27 cellular contexts compared by ENCODE assay signal in the genomic region with DNA sequence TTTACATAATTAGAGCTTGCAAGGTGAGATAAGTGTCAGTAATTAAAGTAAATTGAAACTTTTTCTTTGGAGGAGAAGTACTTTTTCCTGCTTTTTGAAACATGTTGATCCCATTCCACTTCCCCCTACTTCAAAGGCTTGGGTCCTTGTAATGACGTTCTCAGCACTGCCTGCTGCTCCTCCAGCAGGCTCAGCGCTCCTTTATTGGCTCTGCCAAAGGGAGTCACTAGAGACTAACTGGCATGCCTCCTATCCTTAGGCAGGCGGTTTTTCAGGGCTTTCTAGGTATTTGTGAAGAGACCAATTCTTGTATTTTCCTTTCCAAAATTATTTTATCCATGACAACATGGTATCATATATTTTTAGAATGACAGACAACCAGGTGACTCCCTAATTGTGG. TPM values are rescaled to one million over a fixed set of nuclear protein-coding genes. Genes with fewer than 3 reads are reported as not detected.
"Had no signal": no experiment of that assay in that cellular context is flagged by ENCODE, and none has a peak within 500 bp of the region (broad histone marks: within the 10 kb centered on the region; RNA-seq: fewer than 3 reads in every experiment).

No MANE protein-coding gene starts in this region.

- H3K36me3 ChIP-seq: Peyer's patch, SJCRH30 had no signal

- H3K27ac ChIP-seq: Peyer's patch, RWPE1, SJCRH30 had no signal

- H3K36me3 Mint-ChIP-seq: activated CD4-positive, alpha-beta memory T cell treated with anti-CD3 and anti-CD28 coated beads for 36 hours; activated naive CD8-positive, alpha-beta T cell; brain had no signal

- H3K27me3 Mint-ChIP-seq: activated T-helper 17 cell treated with anti-CD3 and anti-CD28 coated beads, Interleukin-2, amount 50 U/mL, for 72 hours; central memory CD8-positive, alpha-beta T cell had no signal

- ATAC-seq: activated T-helper 17 cell treated with anti-CD3 and anti-CD28 coated beads, Interleukin-2, amount 50 U/mL, for 72 hours; K562 had no signal

- H3K27ac Mint-ChIP-seq: activated CD4-positive, alpha-beta memory T cell treated with anti-CD3 and anti-CD28 coated beads for 36 hours; activated CD4-positive, alpha-beta T cell treated with anti-CD3 and anti-CD28 coated beads, Interleukin-2, amount 10 ng/mL, durations not matched to agents 7 days and 5 days; activated naive CD4-positive, alpha-beta T cell treated with anti-CD3 and anti-CD28 coated beads for 36 hours; activated naive CD8-positive, alpha-beta T cell; activated T-helper 17 cell treated with anti-CD3 and anti-CD28 coated beads, Interleukin-2, amount 50 U/mL, for 72 hours; brain; T-helper 1 cell treated with Interleukin-12 subunit alpha and Interleukin-12 subunit beta and Interleukin-4 antibody, amounts not matched to agents 30 μg/mL and 1 μg/mL, for 36 hours had no signal

- H3K4me3 Mint-ChIP-seq: activated CD4-positive, alpha-beta memory T cell treated with anti-CD3 and anti-CD28 coated beads for 36 hours; activated CD4-positive, alpha-beta T cell treated with anti-CD3 and anti-CD28 coated beads, Interleukin-2, amount 10 ng/mL, durations not matched to agents 7 days and 5 days; activated naive CD4-positive, alpha-beta T cell treated with anti-CD3 and anti-CD28 coated beads for 36 hours; activated naive CD8-positive, alpha-beta T cell; activated T-helper 17 cell treated with anti-CD3 and anti-CD28 coated beads, Interleukin-2, amount 50 U/mL, for 72 hours; brain; central memory CD8-positive, alpha-beta T cell; T-helper 1 cell treated with Interleukin-12 subunit alpha and Interleukin-12 subunit beta and Interleukin-4 antibody, amounts not matched to agents 30 μg/mL and 1 μg/mL, for 36 hours had no signal

- H3K9me3 ChIP-seq: Peyer's patch, SJCRH30 had no signal

- H3K27me3 ChIP-seq: Peyer's patch, SJCRH30 had no signal

- H3K9me3 Mint-ChIP-seq: activated CD4-positive, alpha-beta memory T cell treated with anti-CD3 and anti-CD28 coated beads for 36 hours; activated naive CD4-positive, alpha-beta T cell treated with anti-CD3 and anti-CD28 coated beads for 36 hours; activated T-helper 17 cell treated with anti-CD3 and anti-CD28 coated beads, Interleukin-2, amount 50 U/mL, for 72 hours; brain; central memory CD8-positive, alpha-beta T cell; T-helper 1 cell treated with Interleukin-12 subunit alpha and Interleukin-12 subunit beta and Interleukin-4 antibody, amounts not matched to agents 30 μg/mL and 1 μg/mL, for 36 hours had no signal

- H3K4me1 Mint-ChIP-seq: activated CD4-positive, alpha-beta T cell treated with anti-CD3 and anti-CD28 coated beads, Interleukin-2, amount 10 ng/mL, durations not matched to agents 7 days and 5 days; activated T-helper 17 cell treated with anti-CD3 and anti-CD28 coated beads, Interleukin-2, amount 50 U/mL, for 72 hours; brain; central memory CD8-positive, alpha-beta T cell had no signal

- DNase-seq: activated CD4-positive, alpha-beta memory T cell treated with anti-CD3 and anti-CD28 coated beads for 36 hours; activated CD4-positive, alpha-beta T cell treated with anti-CD3 and anti-CD28 coated beads, Interleukin-2, amount 10 ng/mL, durations not matched to agents 7 days and 5 days; activated CD4-positive, CD25-positive, alpha-beta regulatory T cell; activated CD8-positive, alpha-beta memory T cell treated with anti-CD3 and anti-CD28 coated beads for 24 hours; activated gamma-delta T cell; activated naive CD4-positive, alpha-beta T cell treated with anti-CD3 and anti-CD28 coated beads for 36 hours; activated T-cell treated with anti-CD3 and anti-CD28 coated beads, Interleukin-2, amount 50 U/mL, for 48 hours; amygdala; Karpas-422; NCI-H1105 treated with DMSO at 0.1 percent for 48 hours; NCI-H1436 treated with DMSO at 0.1 percent for 48 hours; NCI-H187; NCI-H2081; NCI-H345; NCI-H510A; NCI-H526 treated with DMSO at 0.1 percent for 48 hours; NK-92 treated with Interleukin-12 subunit alpha and Interleukin-12 subunit beta, amount 100 ng/mL, for 24 hours; Peyer's patch; Right ventricle myocardium superior; SJCRH30 had no signal

- H3K4me1 ChIP-seq: Peyer's patch, SJCRH30 had no signal

- H3K4me3 ChIP-seq: K562, Peyer's patch, SJCRH30 had no signal

RNA-seq across cellular contexts. Expression of gene ACADL, which starts 43.9 kb away (rescaled TPM):
- total RNA-seq: activated CD4-positive, alpha-beta memory T cell treated with anti-CD3 and anti-CD28 coated beads for 36 hours; activated CD4-positive, alpha-beta T cell treated with anti-CD3 and anti-CD28 coated beads, Interleukin-2, amount 10 ng/mL, durations not matched to agents 7 days and 5 days; activated naive CD4-positive, alpha-beta T cell treated with anti-CD3 and anti-CD28 coated beads for 36 hours; activated T-helper 17 cell treated with anti-CD3 and anti-CD28 coated beads, Interleukin-2, amount 50 U/mL, for 72 hours had no signal
- polyA plus RNA-seq: K562 had no signal

RNA-seq across cellular contexts. Expression of gene MYL1, which starts 45.8 kb away (rescaled TPM):
- total RNA-seq: activated CD4-positive, alpha-beta memory T cell treated with anti-CD3 and anti-CD28 coated beads for 36 hours; activated CD4-positive, alpha-beta T cell treated with anti-CD3 and anti-CD28 coated beads, Interleukin-2, amount 10 ng/mL, durations not matched to agents 7 days and 5 days; activated naive CD4-positive, alpha-beta T cell treated with anti-CD3 and anti-CD28 coated beads for 36 hours; activated T-helper 17 cell treated with anti-CD3 and anti-CD28 coated beads, Interleukin-2, amount 50 U/mL, for 72 hours; K562; Peyer's patch; Right ventricle myocardium superior had no signal
- polyA plus RNA-seq: K562 had no signal
